Comparison of ENCODE assay signal across 25 cellular contexts in genomic region chr20:59232618-59233017, GRCh38.
"Had no signal": no experiment of that assay in that cellular context is flagged by ENCODE, and none has a peak within 500 bp of the region (broad histone marks: within the 10 kb centered on the region; RNA-seq: fewer than 3 reads in every experiment).

No MANE protein-coding gene starts in this region.

- H3K4me1 ChIP-seq: esophagus squamous epithelium, heart right ventricle, pancreas, psoas muscle, right atrium auricular region, upper lobe of right lung had no signal

- ATAC-seq: heart right ventricle, left colon, mucosa of descending colon, pancreas, psoas muscle, T-cell, upper lobe of right lung had no signal

- H3K9me3 ChIP-seq: esophagus squamous epithelium, mucosa of descending colon, pancreas, psoas muscle, right atrium auricular region, upper lobe of right lung had no signal

- H3K4me3 Mint-ChIP-seq: activated naive CD8-positive, alpha-beta T cell; endodermal cell; nephron progenitor cell; T-cell; T-helper 2 cell treated with Interferon-gamma antibody and Interleukin-4, amounts not matched to agents 5 μg/mL and 100 μg/mL, for 36 hours had no signal

- FAIRE-seq: bronchial epithelial cell, keratinocyte, pancreas had no signal

- H3K4me1 Mint-ChIP-seq: endodermal cell had no signal

- H3K27ac ChIP-seq: esophagus squamous epithelium, heart right ventricle, pancreas, psoas muscle, right atrium auricular region, skin epidermis, upper lobe of right lung, WERI-Rb-1 had no signal

- H3K27me3 Mint-ChIP-seq: activated naive CD8-positive, alpha-beta T cell; T-cell had no signal

- H3K4me3 ChIP-seq: esophagus squamous epithelium, heart right ventricle, mucosa of descending colon, pancreas, psoas muscle, right atrium auricular region, skin epidermis, upper lobe of right lung had no signal

- H3K27ac Mint-ChIP-seq: activated naive CD8-positive, alpha-beta T cell; endodermal cell; T-cell; T-helper 2 cell treated with Interferon-gamma antibody and Interleukin-4, amounts not matched to agents 5 μg/mL and 100 μg/mL, for 36 hours had no signal

- H3K9me3 Mint-ChIP-seq: endodermal cell had no signal

- H3K36me3 ChIP-seq: esophagus squamous epithelium, heart right ventricle, pancreas, right atrium auricular region, upper lobe of right lung, WERI-Rb-1 had no signal

- DNase-seq: activated CD4-positive, CD25-positive, alpha-beta regulatory T cell treated with anti-CD3 and anti-CD28 coated beads, Interleukin-2, amount 50 U/mL, for 72 hours; activated naive CD4-positive, alpha-beta T cell; activated T-cell treated with anti-CD3 and anti-CD28 coated beads, Interleukin-2, amount 50 U/mL, for 1 hour; amniotic stem cell; cerebellar nuclear complex; cortex of kidney; endodermal cell; esophagus squamous epithelium; heart right ventricle; left colon; mesendoderm; mucosa of descending colon; nephron progenitor cell; pancreas; psoas muscle; stimulated activated CD4-positive, alpha-beta T cell treated with anti-CD3 and anti-CD28 coated beads, Interleukin-1b, Interleukin-23, amount 100 ng/mL, for 48 hours; T-cell; upper lobe of right lung; WERI-Rb-1 had no signal
